In genomic region chr10:109852004-109852717, GRCh38 we compare ENCODE assay signal across 9 cellular contexts.
DNase-seq lines count a peak whose midpoint lies in the region; ATAC-seq, FAIRE-seq and TF ChIP-seq lines count a peak whose summit lies in the region.
"Had no signal": no experiment of that assay in that cellular context is flagged by ENCODE, and none has a peak within 500 bp of the region (broad histone marks: within the 10 kb centered on the region; RNA-seq: fewer than 3 reads in every experiment).

No MANE protein-coding gene starts in this region.

- in situ Hi-C loops in Panc1 (cut with HindIII; ENCODE audit: low pct_unique_long_range_greater_than_20kb, low sequenced_read_pairs), result no loop called here

- no peaks in the 10 kb centered on the region for H3K9me3 ChIP-seq in Panc1 (ENCODE audit: control insufficient read depth, insufficient read depth, low read depth, low read length)
- H3K9me3 ChIP-seq in neutrophil, result no peaks in the 10 kb centered on the region

- CTCF ChIA-PET in Panc1 (lab: Charles Lee), result no interaction called here

- peak; percentile 97 for TF ChIP-seq CTCF in Panc1 (IDR thresholded peaks at IDR 0.05)
- TF ChIP-seq CTCF in neutrophil (IDR thresholded peaks at IDR 0.05), result peak; percentile 19

- H3K27ac Mint-ChIP-seq in activated T-cell treated with anti-CD3 and anti-CD28 coated beads, Interleukin-2, amount 50 U/mL, for 72 hours, result peak overlapping the region; percentile 47
- H3K27ac Mint-ChIP-seq: dendritic cell treated with granulocyte-macrophage colony-stimulating factor and Interleukin-4, amounts not matched to agents 40 ng/mL and 50 ng/mL, for 4 days had no signal

- H3K9me3 Mint-ChIP-seq in activated T-cell treated with anti-CD3 and anti-CD28 coated beads, Interleukin-2, amount 50 U/mL, for 72 hours, result no peaks in the 10 kb centered on the region
- H3K9me3 Mint-ChIP-seq: dendritic cell treated with granulocyte-macrophage colony-stimulating factor and Interleukin-4, amounts not matched to agents 40 ng/mL and 50 ng/mL, for 4 days had no signal

- peaks cover 14% of the 10 kb centered on the region for H3K4me1 Mint-ChIP-seq in activated T-cell treated with anti-CD3 and anti-CD28 coated beads, Interleukin-2, amount 50 U/mL, for 72 hours (ENCODE audit: low read depth)

- peaks cover 2% of the 10 kb centered on the region for H3K27me3 ChIP-seq in Panc1 (ENCODE audit: control insufficient read depth, insufficient read depth, low read length)
- peaks cover 17% of the 10 kb centered on the region for H3K27me3 ChIP-seq in neutrophil

- intact Hi-C loops in Panc1 (cut with micrococcal nuclease; ENCODE audit: unreplicated experiment), result no loop called here

- H3K4me1 ChIP-seq in Panc1 (ENCODE audit: control insufficient read depth, insufficient read depth, low read length), result no peaks in the 10 kb centered on the region
- H3K4me1 ChIP-seq in neutrophil (ENCODE audit: control insufficient read depth in 1 of 2, insufficient read depth in 1 of 2, low read depth in 1 of 2, low read length in 1 of 2), result no peaks in the 10 kb centered on the region

- H3K36me3 ChIP-seq in Panc1 (ENCODE audit: control insufficient read depth, insufficient read depth, low read length), result no peaks in the 10 kb centered on the region
- H3K36me3 ChIP-seq in neutrophil, result no peaks in the 10 kb centered on the region

- peaks cover 15% of the 10 kb centered on the region for H3K27me3 Mint-ChIP-seq in activated T-cell treated with anti-CD3 and anti-CD28 coated beads, Interleukin-2, amount 50 U/mL, for 72 hours (ENCODE audit: low read depth)

- FAIRE-seq in HTR-8/SVneo (lab: Jason Lieb, UNC), result peak; percentile 88

- H3K4me3 Mint-ChIP-seq in activated T-cell treated with anti-CD3 and anti-CD28 coated beads, Interleukin-2, amount 50 U/mL, for 72 hours, result peak overlapping the region in 1 of 2 donors; percentile 14
- H3K4me3 Mint-ChIP-seq: dendritic cell treated with granulocyte-macrophage colony-stimulating factor and Interleukin-4, amounts not matched to agents 40 ng/mL and 50 ng/mL, for 4 days had no signal

- POLR2A ChIA-PET in Panc1 (lab: Charles Lee), result no interaction called here

- H3K27ac ChIP-seq in Panc1 (ENCODE audit: low read length) (no peak overlapping the region), neutrophil (no peak overlapping the region)

- peak; percentile 13 for DNase-seq in DMS153 (lab: John Stamatoyannopoulos, UW)
- DNase-seq in HTR-8/SVneo (ENCODE audit: insufficient read length, low spot score), result peak; percentile 80
- DNase-seq in Panc1 (ENCODE audit: low read depth, low spot score), result peak; percentile 51
- DNase-seq in activated T-cell treated with anti-CD3 and anti-CD28 coated beads, Interleukin-2, amount 50 U/mL, for 72 hours, result peak; percentile 75 to 76
- DNase-seq in fibroblast of peridontal ligament (ENCODE audit: extremely low read depth), result peak; percentile 73
- peak; percentile 45 for DNase-seq in stromal cell of bone marrow (ENCODE audit: low read depth)

- ATAC-seq in GM21447 (IDR thresholded peaks at IDR 0.05; ENCODE audit: unreplicated experiment), result peak; percentile 93
- ATAC-seq in Panc1, result peak; percentile 98
- peak; percentile 83 for ATAC-seq in activated T-cell treated with anti-CD3 and anti-CD28 coated beads, Interleukin-2, amount 50 U/mL, for 72 hours (replicated peaks in 1 of 2)

- H3K4me3 ChIP-seq in Panc1 (ENCODE audit: low read depth in 2 of 2, low read length in 2 of 2) (no peak overlapping the region), neutrophil (ENCODE audit: low read depth in 1 of 2, low read length in 1 of 2) (no peak overlapping the region)

- H3K36me3 Mint-ChIP-seq in activated T-cell treated with anti-CD3 and anti-CD28 coated beads, Interleukin-2, amount 50 U/mL, for 72 hours (ENCODE audit: insufficient read depth in 2 of 2), result no peaks in the 10 kb centered on the region

- BruUV-seq in Panc1 (replicated peaks; lab: Mats Ljungman, UMichigan), result no TSS peak

Comparison
In these comparisons a context has a peak if more than half of its experiments do, and no peak if none do; other contexts are left out.
1. DNase-seq: peak in every context shown above with its lines; median percentile 80 in HTR-8/SVneo; 76 in activated T-cell treated with anti-CD3 and anti-CD28 coated beads, Interleukin-2, amount 50 U/mL, for 72 hours; 73 in fibroblast of peridontal ligament; 51 in Panc1; 45 in stromal cell of bone marrow; 13 in DMS153.